ENCODE assay signal across 8 cellular contexts in genomic region chr4:98658287-98659105, GRCh38. TPM values are rescaled to one million over a fixed set of nuclear protein-coding genes. Genes with fewer than 3 reads are reported as not detected.
DNase-seq lines count a peak whose midpoint lies in the region; ATAC-seq and TF ChIP-seq lines count a peak whose summit lies in the region.

Gene TSPAN5, minus strand, starts transcription at chr4:98658611.

- peak within 1 kb of the TSS; percentile 71 for H2AFZ ChIP-seq in ACC112 (ENCODE audit: low read length, unreplicated experiment)

- no peaks in the 10 kb centered on the region for H3K9me3 Mint-ChIP-seq in activated CD4-positive, alpha-beta memory T cell treated with anti-CD3 and anti-CD28 coated beads for 36 hours

- H3K36me3 ChIP-seq in ACC112 (ENCODE audit: insufficient read depth, low read length) (0 out of 2 replicates have a peak, but pooled peaks cover 6% of the 10 kb centered on the region), liver (ENCODE audit: control insufficient read depth in 4 of 4, insufficient read depth in 3 of 4, low read depth in 1 of 4, low read length in 3 of 4) (no peaks in the 10 kb centered on the region)

- H3K4me1 Mint-ChIP-seq in activated CD4-positive, alpha-beta memory T cell treated with anti-CD3 and anti-CD28 coated beads for 36 hours (ENCODE audit: low read depth), result peaks cover 78% of the 10 kb centered on the region

- intact Hi-C loops in activated CD4-positive, alpha-beta memory T cell treated with anti-CD3 and anti-CD28 coated beads for 36 hours (cut with micrococcal nuclease), result loop anchor here (1.0 to 10.0 kb wide), 6 partner anchors 54 to 1286 kb away; partner anchors contain the start of genes DNAJB14, STPG2 and TRMT10A
- intact Hi-C loops in dorsolateral prefrontal cortex (cut with DNase I), result loop anchor here (1.0 to 5.0 kb wide), 8 partner anchors 71 to 398 kb away; partner anchors contain the start of genes RAP1GDS1 (in 2 of the 2), EIF4E (in 1 of the 2) and METAP1 (in 1 of the 2)

- DNase-seq in NCI-H460 (ENCODE audit: extremely low read depth, low read depth) (peak; percentile 56), dorsolateral prefrontal cortex (peak; percentile 56 to 90 (median 76))
- DNase-seq in activated CD4-positive, alpha-beta memory T cell treated with anti-CD3 and anti-CD28 coated beads for 36 hours, result peak; percentile 87
- DNase-seq in stimulated activated CD4-positive, alpha-beta T cell treated with anti-CD3 and anti-CD28 coated beads, Interleukin-4, amount 100 ng/mL, for 1 hour, result peak; percentile 91

- TF ChIP-seq RAD21 in liver (IDR thresholded peaks at IDR 0.05), result no peak

- H3K4me3 ChIP-seq in ACC112 (ENCODE audit: low read depth, low read length) (peak within 1 kb of the TSS; percentile 97), dorsolateral prefrontal cortex (peak within 1 kb of the TSS; percentile 59 to 96 (median 86)), liver (ENCODE audit: low read depth in 1 of 3, low read length in 3 of 3) (peak within 1 kb of the TSS; percentile 53 to 73 (median 70))

- POLR2A ChIA-PET in activated CD4-positive, alpha-beta memory T cell treated with anti-CD3 and anti-CD28 coated beads for 36 hours (lab: Charles Lee), result interaction anchor here (0.7 to 3.6 kb wide), 12 partner anchors 17 to 398 kb away, joined by 3 to 20 read pairs (median 4); partner anchors contain the start of genes EIF4E and METAP1

- H3K9ac ChIP-seq in liver (ENCODE audit: low read depth in 1 of 2, low read length in 2 of 2), result peak within 1 kb of the TSS in 1 of 2 donors; percentile 17

- TF ChIP-seq CTCF in dorsolateral prefrontal cortex (IDR thresholded peaks at IDR 0.05 in 54 of 56, conservative IDR thresholded peaks at IDR 0.05 in 2 of 56; ENCODE audit: low read depth in 1 of 56, partially characterized antibody in 56 of 56) (peak in 12 of 56 donors; percentile 3 to 35 (median 10)), liver (IDR thresholded peaks at IDR 0.05; ENCODE audit: low read depth, low read length, missing input control) (no peak)

- H3K27me3 ChIP-seq in ACC112 (ENCODE audit: insufficient read depth, low read length), result no peaks in the 10 kb centered on the region
- no peaks in the 10 kb centered on the region for H3K27me3 ChIP-seq in dorsolateral prefrontal cortex
- peaks cover 0 to 10% (median 3%) of the 10 kb centered on the region in 4 donors for H3K27me3 ChIP-seq in liver (ENCODE audit: control insufficient read depth in 4 of 4, insufficient read depth in 4 of 4, low read length in 3 of 4)

- H3K27ac ChIP-seq in ACC112 (ENCODE audit: low read depth, low read length) (peak within 1 kb of the TSS; percentile 99), dorsolateral prefrontal cortex (peak within 1 kb of the TSS; percentile 78 to 98 (median 94)), liver (ENCODE audit: low read depth in 1 of 2, low read length in 2 of 2) (no peak within 1 kb of the TSS)

- H3K36me3 Mint-ChIP-seq in activated CD4-positive, alpha-beta memory T cell treated with anti-CD3 and anti-CD28 coated beads for 36 hours, result peaks cover 5% of the 10 kb centered on the region

- CTCF ChIA-PET in activated CD4-positive, alpha-beta memory T cell treated with anti-CD3 and anti-CD28 coated beads for 36 hours (lab: Charles Lee), result interaction anchor here (0.6 to 3.3 kb wide), 9 partner anchors 10 to 398 kb away, joined by 3 to 20 read pairs (median 4); no protein-coding TSS in a partner anchor

- peaks cover 57% of the 10 kb centered on the region for H3K79me2 ChIP-seq in ACC112 (ENCODE audit: control insufficient read depth, insufficient read depth, low read length, unreplicated experiment)

- WGBS in liver, result under 1% methylated on average over 113 of the region's 113 CpGs

- peaks cover 47% of the 10 kb centered on the region for H3K4me1 ChIP-seq in ACC112 (ENCODE audit: control insufficient read depth, insufficient read depth, low read length, unreplicated experiment)
- peaks cover 6 to 21% (median 17%) of the 10 kb centered on the region in 4 donors for H3K4me1 ChIP-seq in liver (ENCODE audit: control insufficient read depth in 4 of 4, insufficient read depth in 4 of 4, low read length in 3 of 4)

- no peaks in the 10 kb centered on the region for H3K27me3 Mint-ChIP-seq in activated CD4-positive, alpha-beta memory T cell treated with anti-CD3 and anti-CD28 coated beads for 36 hours

- H3K27ac Mint-ChIP-seq in activated CD4-positive, alpha-beta memory T cell treated with anti-CD3 and anti-CD28 coated beads for 36 hours, result peak within 1 kb of the TSS; percentile 79

- ATAC-seq in GM18867 (IDR thresholded peaks at IDR 0.05; ENCODE audit: unreplicated experiment) (peak; percentile 81), HG03103 (IDR thresholded peaks at IDR 0.05; ENCODE audit: low read depth, unreplicated experiment) (peak; percentile 61)

- H3K4me3 Mint-ChIP-seq in activated CD4-positive, alpha-beta memory T cell treated with anti-CD3 and anti-CD28 coated beads for 36 hours, result peak within 1 kb of the TSS; percentile 87

- H3K9me3 ChIP-seq in liver (ENCODE audit: control insufficient read depth in 4 of 4, low read length in 3 of 4), result no peaks in the 10 kb centered on the region

TF ChIP-seq in liver, 16 proteins besides CTCF, POLR2A, EP300 and RAD21:
- TF ChIP-seq MAX (IDR thresholded peaks at IDR 0.05), result no peak
- no peak for TF ChIP-seq RXRA (IDR thresholded peaks at IDR 0.05)
- no peak for TF ChIP-seq HNF4A (conservative IDR thresholded peaks at IDR 0.05)
- no peak for TF ChIP-seq REST (IDR thresholded peaks at IDR 0.05)
- TF ChIP-seq HNF4G (IDR thresholded peaks at IDR 0.05), result no peak
- no peak for TF ChIP-seq FOXA2 (IDR thresholded peaks at IDR 0.05)
- TF ChIP-seq GABPA (IDR thresholded peaks at IDR 0.05 in 1 of 2, conservative IDR thresholded peaks at IDR 0.05 in 1 of 2), result no peak
- TF ChIP-seq ATF3 (IDR thresholded peaks at IDR 0.05), result no peak
- TF ChIP-seq NR2F2 (IDR thresholded peaks at IDR 0.05), result no peak
- TF ChIP-seq TAF1 (conservative IDR thresholded peaks at IDR 0.05), result no peak
- no peak for TF ChIP-seq SP1 (IDR thresholded peaks at IDR 0.05)
- TF ChIP-seq EGR1 (IDR thresholded peaks at IDR 0.05; ENCODE audit: low read depth in 2 of 2), result no peak
- TF ChIP-seq JUND (IDR thresholded peaks at IDR 0.05), result no peak
- TF ChIP-seq ZBTB33 (IDR thresholded peaks at IDR 0.05), result no peak

RNA-seq across cellular contexts. Expression of gene TSPAN5, which starts in this region (rescaled TPM):
- 1.7 and 3.0 TPM in 2 replicates for total RNA-seq in NCI-H460 (2014; rRNA removed; shearing (Covaris generic))
- 0.86 TPM in 2 replicates for polyA plus RNA-seq in NCI-H460 (2014; cell fraction: nucleus; rRNA removed)
- total RNA-seq in activated CD4-positive, alpha-beta memory T cell treated with anti-CD3 and anti-CD28 coated beads for 36 hours, result 10 to 100 TPM; 19.2 to 20.4 TPM
- total RNA-seq in dorsolateral prefrontal cortex (100 to 1,000 TPM in 86 of 120 experiments, 10 to 100 TPM in 34; 56.5 to 140 (median 109) TPM), liver (10 to 100 TPM in 1 of 2 donors, under 1 TPM in 1; 0.84 to 54.0 TPM)
- polyA plus RNA-seq in liver, result under 1 TPM; 0.36 to 0.43 TPM

Comparison
In these comparisons a context has a peak if more than half of its experiments do, and no peak if none do; other contexts are left out.
1. H3K27ac ChIP-seq: peak in ACC112 (single experiment) and dorsolateral prefrontal cortex (59 of 59); none in liver (0 of 2).
2. Peak in every context shown above with its lines, with median percentiles within 50 percentile points of each other: H3K4me3 ChIP-seq and DNase-seq.